ENCODE assay signal across 25 cellular contexts in genomic region chr6:101085327-101085726, GRCh38.
A peak's percentile ranks its signal among the peaks of the same experiment; 100 is the strongest.
DNase-seq lines count a peak whose midpoint lies in the region; ATAC-seq and TF ChIP-seq lines count a peak whose summit lies in the region.
"Had no signal": no experiment of that assay in that cellular context is flagged by ENCODE, and none has a peak within 500 bp of the region (broad histone marks: within the 10 kb centered on the region; RNA-seq: fewer than 3 reads in every experiment).

No MANE protein-coding gene starts in this region.

- POLR2A ChIA-PET in MCF 10A (lab: Yijun Ruan, JAX) (interaction anchor here (0.6 kb wide), 1 partner anchor 609 kb away, joined by 3 read pairs; no protein-coding TSS in a partner anchor), WTC11 (lab: Charles Lee) (no interaction called here), GM10248 (lab: Yijun Ruan, JAX) (no interaction called here)

- H3K9me3 ChIP-seq in mammary epithelial cell (replicated peaks; ENCODE audit: insufficient read depth, low read length) = no peaks in the 10 kb centered on the region
- no peaks in the 10 kb centered on the region for H3K9me3 ChIP-seq in iPS-15b (ENCODE audit: control insufficient read depth, insufficient read depth, low read length)
- no peaks in the 10 kb centered on the region for H3K9me3 ChIP-seq in upper lobe of left lung
- H3K9me3 ChIP-seq: BLaER1 had no signal

- H3K36me3 ChIP-seq in mammary epithelial cell (ENCODE audit: insufficient read depth, low read length) = no peaks in the 10 kb centered on the region
- no peaks in the 10 kb centered on the region for H3K36me3 ChIP-seq in iPS-15b (ENCODE audit: control insufficient read depth, insufficient read depth, low read length)
- no peaks in the 10 kb centered on the region for H3K36me3 ChIP-seq in upper lobe of left lung
- H3K36me3 ChIP-seq: ascending aorta, BLaER1 had no signal

- H3K27me3 ChIP-seq in mammary epithelial cell (ENCODE audit: insufficient read depth, low read length) = no peaks in the 10 kb centered on the region
- no peaks in the 10 kb centered on the region for H3K27me3 ChIP-seq in iPS-15b (ENCODE audit: control insufficient read depth, insufficient read depth, low read length)
- H3K27me3 ChIP-seq in upper lobe of left lung = no peaks in the 10 kb centered on the region
- H3K27me3 ChIP-seq: ascending aorta, BLaER1, foreskin keratinocyte, hepatocyte had no signal

- H3K4me3 Mint-ChIP-seq in MCF 10A (ENCODE audit: unreplicated experiment) (no peak overlapping the region), WTC11 (peak overlapping the region; percentile 27; the same call in 1 of the 2 replicates)
- H3K4me3 Mint-ChIP-seq: activated T-cell treated with anti-CD3 and anti-CD28 coated beads, Interleukin-2, amount 50 U/mL, for 4 hours; natural killer cell had no signal

- CTCF ChIA-PET in mammary epithelial cell (lab: Charles Lee; ENCODE audit: low non-redundant PET) = no interaction called here
- CTCF ChIA-PET in MCF 10A (lab: Yijun Ruan, JAX) = interaction anchor here (0.6 to 1.1 kb wide), 2 partner anchors 25 to 453 kb away, joined by 3 read pairs; no protein-coding TSS in a partner anchor
- CTCF ChIA-PET in WTC11 (lab: Charles Lee) = interaction anchor here (0.5 to 1.1 kb wide), 2 partner anchors 13 to 312 kb away, joined by 3 to 4 read pairs; no protein-coding TSS in a partner anchor
- CTCF ChIA-PET in GM10248 (lab: Yijun Ruan, JAX) = interaction anchor here (1.2 kb wide), 1 partner anchor 25 kb away, joined by 3 read pairs; no protein-coding TSS in a partner anchor

- H3K36me3 Mint-ChIP-seq in MCF 10A (ENCODE audit: insufficient read depth, unreplicated experiment) (no peaks in the 10 kb centered on the region), WTC11 (no peaks in the 10 kb centered on the region)

- H3K4me2 ChIP-seq in mammary epithelial cell (ENCODE audit: insufficient read depth, low read depth, low read length) = no peak overlapping the region
- H3K4me2 ChIP-seq: BLaER1, hepatocyte, KMS-11 had no signal

- ATAC-seq in WTC11 (no peak), HG03139 (IDR thresholded peaks at IDR 0.05; ENCODE audit: unreplicated experiment) (no peak), upper lobe of left lung (ENCODE audit: low FRiP score in 2 of 2) (no peak)
- ATAC-seq: activated T-cell treated with anti-CD3 and anti-CD28 coated beads, Interleukin-2, amount 50 U/mL, for 4 hours; foreskin keratinocyte; HCT116; natural killer cell had no signal

- in situ Hi-C loops in mammary epithelial cell (cut with MboI; ENCODE audit: low sequenced_read_pairs in 2 of 2) = no loop called here

- no peaks in the 10 kb centered on the region for H4K20me1 ChIP-seq in mammary epithelial cell (ENCODE audit: insufficient read depth, low read length)
- H4K20me1 ChIP-seq: BLaER1 had no signal

- peak overlapping the region; percentile 74 for H2AFZ ChIP-seq in mammary epithelial cell (ENCODE audit: low read depth, low read length)
- H2AFZ ChIP-seq: hepatocyte had no signal

- BruUV-seq in mammary epithelial cell (replicated peaks; lab: Mats Ljungman, UMichigan) (no TSS peak), MCF 10A (replicated peaks; lab: Mats Ljungman, UMichigan) (no TSS peak)

- no peak for TF ChIP-seq CTCF in mammary epithelial cell (conservative IDR thresholded peaks at IDR 0.05 in 1 of 2, IDR thresholded peaks at IDR 0.05 in 1 of 2; ENCODE audit: extremely low read depth in 1 of 2, insufficient read depth in 1 of 2, low read depth in 1 of 2, low read length in 2 of 2)
- TF ChIP-seq CTCF in MCF 10A (IDR thresholded peaks at IDR 0.05; ENCODE audit: unreplicated experiment) = no peak
- no peak for TF ChIP-seq CTCF in WTC11 (IDR thresholded peaks at IDR 0.05)
- TF ChIP-seq CTCF in GM10248 (IDR thresholded peaks at IDR 0.05; ENCODE audit: control extremely low read depth, extremely low read depth, low read depth, missing control alignments) = no peak
- no peak for TF ChIP-seq CTCF in upper lobe of left lung (IDR thresholded peaks at IDR 0.05)

- no peak for TF ChIP-seq EP300 in upper lobe of left lung (IDR thresholded peaks at IDR 0.05)

- H3K9ac ChIP-seq in mammary epithelial cell (ENCODE audit: insufficient read depth, low read length) (no peak overlapping the region), iPS-15b (ENCODE audit: low read depth, low read length) (no peak overlapping the region)
- H3K9ac ChIP-seq: BLaER1, KMS-11 had no signal

- intact Hi-C loops in mammary epithelial cell (cut with micrococcal nuclease) (no loop called here), MCF 10A (cut with micrococcal nuclease) (no loop called here)

- TF ChIP-seq POLR2A in upper lobe of left lung (IDR thresholded peaks at IDR 0.05) = no peak

- H3K27me3 Mint-ChIP-seq in MCF 10A (ENCODE audit: insufficient read depth, unreplicated experiment) (no peaks in the 10 kb centered on the region), WTC11 (ENCODE audit: low read depth) (no peaks in the 10 kb centered on the region)

- 70% methylated on average over 1 of the region's 3 CpGs for WGBS in mammary epithelial cell (ENCODE audit: low coverage, missing lambda C conversion rate)
- WGBS in upper lobe of left lung, 2 donors = 9 to 14% methylated on average over 3 of the region's 3 CpGs

- dilution Hi-C loops in mammary epithelial cell (cut with HindIII; ENCODE audit: low sequenced_read_pairs) = no loop called here

- DNase-seq in mammary epithelial cell (no peak), MCF 10A (ENCODE audit: unreplicated experiment) (no peak), WTC11 (ENCODE audit: low spot score) (no peak), GM10248 (ENCODE audit: extremely low spot score) (no peak), NCI-H1694 treated with DMSO at 0.1 percent for 48 hours (lab: John Stamatoyannopoulos, UW) (no peak), upper lobe of left lung (no peak)
- DNase-seq: activated naive CD4-positive, alpha-beta T cell treated with anti-CD3 and anti-CD28 coated beads, Interleukin-2, amount 50 U/mL, for 16 hours; activated T-cell treated with anti-CD3 and anti-CD28 coated beads, Interleukin-2, amount 50 U/mL, for 4 hours; foreskin keratinocyte; kidney glomerular epithelial cell; natural killer cell; NCI-H1092; NCI-H2081; NCI-H510A treated with DMSO at 0.1 percent for 48 hours; stimulated activated CD4-positive, alpha-beta T cell treated with anti-CD3 and anti-CD28 coated beads, Interleukin-4, amount 100 ng/mL, for 4 hours; T1000 had no signal

- H3K27ac ChIP-seq in mammary epithelial cell (ENCODE audit: insufficient read depth, low read depth, low read length) = no peak overlapping the region
- no peak overlapping the region for H3K27ac ChIP-seq in upper lobe of left lung
- H3K27ac ChIP-seq: ascending aorta, BLaER1, coronary artery, foreskin keratinocyte, hepatocyte, KMS-11, skin epidermis had no signal

- H3K4me1 ChIP-seq in mammary epithelial cell (ENCODE audit: insufficient read depth, low read length) (peaks cover 7% of the 10 kb centered on the region), iPS-15b (ENCODE audit: control insufficient read depth, insufficient read depth, low read length) (peaks cover 27% of the 10 kb centered on the region), upper lobe of left lung (no peaks in the 10 kb centered on the region)
- H3K4me1 ChIP-seq: ascending aorta, BLaER1 had no signal

- peaks cover 24% of the 10 kb centered on the region for H3K4me1 Mint-ChIP-seq in MCF 10A (ENCODE audit: insufficient read depth, unreplicated experiment)
- H3K4me1 Mint-ChIP-seq in WTC11 = peaks cover 50% of the 10 kb centered on the region
- H3K4me1 Mint-ChIP-seq: natural killer cell had no signal

- H3K4me3 ChIP-seq in mammary epithelial cell (replicated peaks in 1 of 3; ENCODE audit: insufficient read depth in 1 of 3, low read depth in 2 of 3, low read length in 3 of 3) (no peak overlapping the region), iPS-15b (ENCODE audit: low read depth, low read length) (peak overlapping the region; percentile 15), upper lobe of left lung (no peak overlapping the region)
- H3K4me3 ChIP-seq: ascending aorta, BLaER1, coronary artery, hepatocyte, skin epidermis had no signal

- no peaks in the 10 kb centered on the region for H3K9me3 Mint-ChIP-seq in MCF 10A (ENCODE audit: unreplicated experiment)
- peaks cover 6% of the 10 kb centered on the region for H3K9me3 Mint-ChIP-seq in WTC11

- H3K79me2 ChIP-seq in mammary epithelial cell (ENCODE audit: insufficient read depth, low read length) = no peaks in the 10 kb centered on the region
- H3K79me2 ChIP-seq: hepatocyte had no signal

- H3K27ac Mint-ChIP-seq in MCF 10A (ENCODE audit: low read depth, unreplicated experiment) = no peak overlapping the region
- peak overlapping the region; percentile 88 for H3K27ac Mint-ChIP-seq in WTC11
- H3K27ac Mint-ChIP-seq: natural killer cell had no signal

TF ChIP-seq in WTC11, 78 proteins besides CTCF, POLR2A, EP300 and RAD21:
- TF ChIP-seq EMX1 (CRISPR knock-in tag; IDR thresholded peaks at IDR 0.05) (no peak), SMAD3 (CRISPR knock-in tag; IDR thresholded peaks at IDR 0.05; ENCODE audit: borderline replicate concordance) (no peak)
TF ChIP-seq in WTC11: peak in this region for 0.
